ENCODE assay signal across 22 cellular contexts in genomic region chr6:169087436-169088046, GRCh38.
A peak's percentile ranks its signal among the peaks of the same experiment; 100 is the strongest.
DNase-seq lines count a peak whose midpoint lies in the region; ATAC-seq and TF ChIP-seq lines count a peak whose summit lies in the region.
"Had no signal": no experiment of that assay in that cellular context is flagged by ENCODE, and none has a peak within 500 bp of the region (broad histone marks: within the 10 kb centered on the region; RNA-seq: fewer than 3 reads in every experiment).

No MANE protein-coding gene starts in this region.

- no peaks in the 10 kb centered on the region for H3K36me3 ChIP-seq in left ventricle myocardium inferior
- H3K36me3 ChIP-seq in right atrium auricular region: no peaks in the 10 kb centered on the region
- no peaks in the 10 kb centered on the region for H3K36me3 ChIP-seq in ectodermal cell (ENCODE audit: control insufficient read depth, insufficient read depth, low read length)
- H3K36me3 ChIP-seq: esophagus squamous epithelium, prostate gland had no signal

- H3K4me1 ChIP-seq in left ventricle myocardium inferior (no peaks in the 10 kb centered on the region), right atrium auricular region (no peaks in the 10 kb centered on the region), ectodermal cell (ENCODE audit: control insufficient read depth, insufficient read depth, low read length) (no peaks in the 10 kb centered on the region)
- H3K4me1 ChIP-seq: A549, esophagus squamous epithelium, prostate gland had no signal

- H3K9me3 ChIP-seq in left ventricle myocardium inferior (replicated peaks) (peaks cover 30% of the 10 kb centered on the region), right atrium auricular region (peaks cover 3 to 15% of the 10 kb centered on the region in 2 donors), ectodermal cell (ENCODE audit: control insufficient read depth, low read length) (peaks cover 2% of the 10 kb centered on the region)
- H3K9me3 ChIP-seq: prostate gland had no signal

- DNase-seq in left ventricle myocardium inferior (no peak), right atrium auricular region (ENCODE audit: low spot score) (no peak), myocyte (ENCODE audit: low read depth) (peak; percentile 89)
- DNase-seq in activated CD4-positive, alpha-beta T cell treated with anti-CD3 and anti-CD28 coated beads, Interleukin-2, amount 50 U/mL, for 48 hours: no peak
- DNase-seq: activated gamma-delta T cell treated with Interleukin-2 at 50 U/mL for 16 hours; amygdala; central memory CD4-positive, alpha-beta T cell; effector CD4-positive, alpha-beta T cell; esophagus squamous epithelium; GDM1; KBM-7; NCI-H2029 treated with DMSO at 0.1 percent for 48 hours; NCI-H526; nephron progenitor cell; T-cell had no signal

- intact Hi-C loops in left ventricle myocardium inferior (cut with micrococcal nuclease): no loop called here

- no peak for ATAC-seq in HG03175 (IDR thresholded peaks at IDR 0.05; ENCODE audit: unreplicated experiment)
- no peak for ATAC-seq in activated CD4-positive, CD25-positive, alpha-beta regulatory T cell treated with anti-CD3 and anti-CD28 coated beads, Interleukin-2, amount 50 U/mL, for 24 hours
- no peak for ATAC-seq in esophagus mucosa
- ATAC-seq: A549, T-cell had no signal

- H3K27me3 ChIP-seq in left ventricle myocardium inferior (ENCODE audit: low read depth): no peaks in the 10 kb centered on the region
- H3K27me3 ChIP-seq in right atrium auricular region: no peaks in the 10 kb centered on the region
- H3K27me3 ChIP-seq in ectodermal cell (ENCODE audit: control insufficient read depth, insufficient read depth, low read length, poor library complexity, severe bottlenecking): no peaks in the 10 kb centered on the region
- H3K27me3 ChIP-seq: esophagus squamous epithelium had no signal

- no peak for TF ChIP-seq CTCF in left ventricle myocardium inferior (IDR thresholded peaks at IDR 0.05; ENCODE audit: borderline replicate concordance)
- no peak for TF ChIP-seq CTCF in right atrium auricular region (IDR thresholded peaks at IDR 0.05)

- 86 to 89% methylated on average over 2 to 3 of the region's 4 CpGs for WGBS in ectodermal cell, 2 experiments

- H3K27ac ChIP-seq in left ventricle myocardium inferior (replicated peaks) (peak overlapping the region; percentile 4), right atrium auricular region (no peak overlapping the region), ectodermal cell (ENCODE audit: insufficient read depth, low read depth, low read length, poor library complexity, severe bottlenecking) (peak overlapping the region; percentile 27)
- H3K27ac ChIP-seq: A549, esophagus squamous epithelium, prostate gland, RWPE1 had no signal

- H3K4me3 ChIP-seq in left ventricle myocardium inferior: no peak overlapping the region
- no peak overlapping the region for H3K4me3 ChIP-seq in right atrium auricular region
- H3K4me3 ChIP-seq in ectodermal cell (ENCODE audit: insufficient read depth, low read depth, low read length): no peak overlapping the region
- H3K4me3 ChIP-seq: A549, esophagus squamous epithelium, prostate gland had no signal

Comparison
In these comparisons a context has a peak if more than half of its experiments do, and no peak if none do; other contexts are left out.
1. H3K27ac ChIP-seq: peak in left ventricle myocardium inferior (single experiment) and ectodermal cell (single experiment); none in right atrium auricular region (0 of 2).